Comparison of ENCODE assay signal across 8 cellular contexts in the genomic region with DNA sequence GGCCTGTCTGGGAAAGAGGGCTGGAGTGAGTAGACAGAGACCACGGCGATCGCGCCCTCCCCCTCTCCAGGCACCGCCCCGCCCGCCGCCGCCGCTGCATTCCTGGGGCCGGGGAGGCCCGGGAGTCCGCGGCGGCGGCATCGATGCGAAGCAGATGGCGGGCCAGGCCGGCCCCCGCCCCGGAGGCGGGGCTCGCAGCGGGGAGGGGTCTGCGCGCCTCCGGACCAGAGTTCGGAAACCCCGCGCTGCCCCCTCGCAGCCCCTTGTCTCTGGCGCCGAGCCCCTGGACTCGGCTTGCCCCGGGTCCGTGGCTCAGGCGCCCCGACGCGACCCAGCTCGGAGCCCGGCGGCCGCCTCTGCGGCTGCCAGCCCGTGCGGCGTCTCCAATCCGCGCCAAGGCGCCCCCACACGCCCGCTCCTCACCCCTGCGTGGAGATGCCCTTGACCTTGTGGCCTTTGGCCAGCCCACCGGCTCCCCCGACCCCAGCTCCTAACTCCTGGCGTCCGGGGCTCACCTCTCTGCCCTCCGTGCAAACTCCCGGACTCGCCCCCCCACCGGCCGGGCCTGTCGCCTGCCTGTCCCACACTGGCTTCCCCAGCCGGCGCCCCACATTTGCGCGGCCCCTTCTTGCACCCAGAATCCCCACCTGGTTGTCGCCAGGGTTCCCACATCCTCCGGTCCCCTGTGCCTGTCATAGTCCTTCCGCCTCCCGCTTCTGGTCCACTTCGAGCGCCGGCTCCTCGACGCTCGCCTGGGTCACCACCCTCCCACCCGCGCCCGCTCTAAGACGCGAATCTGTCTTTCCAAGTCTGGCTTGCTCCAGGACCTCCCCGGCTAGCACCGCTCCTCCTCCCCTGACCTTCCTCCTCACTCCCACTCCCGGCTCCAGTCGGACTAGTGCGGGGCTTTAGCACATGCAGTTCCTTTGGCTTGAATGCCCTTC. TPM values are rescaled to one million over a fixed set of nuclear protein-coding genes. Genes with fewer than 3 reads are reported as not detected.
DNase-seq lines count a peak whose midpoint lies in the region; ATAC-seq and TF ChIP-seq lines count a peak whose summit lies in the region.

No MANE protein-coding gene starts in this region.

- H3K4me3 Mint-ChIP-seq in endodermal cell: peak overlapping the region; percentile 83
- peak overlapping the region; percentile 76 to 93 (median 84) for H3K4me3 Mint-ChIP-seq in naive thymus-derived CD4-positive, alpha-beta T cell

- peak; percentile 64 for DNase-seq in ELR (ENCODE audit: low read depth)
- DNase-seq in PC-3: no peak
- peak; percentile 78 for DNase-seq in endodermal cell
- peak in 2 of 9 donors; percentile 17 to 40 for DNase-seq in naive thymus-derived CD4-positive, alpha-beta T cell

- H3K4me3 ChIP-seq in PC-3 (ENCODE audit: low read length) (peak overlapping the region; percentile 67), endodermal cell (ENCODE audit: low read length) (peak overlapping the region; percentile 96)
- H3K4me3 ChIP-seq in naive thymus-derived CD4-positive, alpha-beta T cell (ENCODE audit: low read length): peak overlapping the region; percentile 48

- H3K9ac ChIP-seq in PC-3 (ENCODE audit: low read length) (no peak overlapping the region), endodermal cell (ENCODE audit: extremely low read depth, low read length, poor library complexity, severe bottlenecking) (peak overlapping the region; percentile 84)

- intact Hi-C loops in PC-3 (cut with micrococcal nuclease): no loop called here
- intact Hi-C loops in naive thymus-derived CD4-positive, alpha-beta T cell (cut with micrococcal nuclease): loop anchor here in 1 of 2 donors (1.0 kb wide), 1 partner anchor 7 kb away; no protein-coding TSS in a partner anchor

- ATAC-seq in PC-3 (no peak), HG03280 (IDR thresholded peaks at IDR 0.05; ENCODE audit: unreplicated experiment) (no peak), HG03025 (IDR thresholded peaks at IDR 0.05; ENCODE audit: low FRiP score, unreplicated experiment) (no peak), GM19395 (IDR thresholded peaks at IDR 0.05; ENCODE audit: unreplicated experiment) (no peak), GM19324 (IDR thresholded peaks at IDR 0.05; ENCODE audit: low FRiP score, unreplicated experiment) (no peak)
- ATAC-seq in naive thymus-derived CD4-positive, alpha-beta T cell: peak; percentile 29

- 0 out of 2 replicates have a peak, but pooled peaks cover 4% of the 10 kb centered on the region for H3K4me1 ChIP-seq in PC-3 (ENCODE audit: insufficient read depth, low read length)
- H3K4me1 ChIP-seq in endodermal cell (ENCODE audit: control insufficient read depth, insufficient read depth, low read length): no peaks in the 10 kb centered on the region
- peaks cover 8 to 13% of the 10 kb centered on the region in 2 donors for H3K4me1 ChIP-seq in naive thymus-derived CD4-positive, alpha-beta T cell (ENCODE audit: control insufficient read depth in 2 of 2, insufficient read depth in 2 of 2, low read length in 2 of 2)

- H3K79me2 ChIP-seq in PC-3 (ENCODE audit: low read length): no peaks in the 10 kb centered on the region

- no peaks in the 10 kb centered on the region for H3K36me3 ChIP-seq in PC-3 (ENCODE audit: low read depth, low read length)
- no peaks in the 10 kb centered on the region for H3K36me3 ChIP-seq in endodermal cell (ENCODE audit: control insufficient read depth, insufficient read depth, low read length)
- H3K36me3 ChIP-seq in naive thymus-derived CD4-positive, alpha-beta T cell (ENCODE audit: control insufficient read depth in 2 of 3, insufficient read depth in 3 of 3, low read length in 3 of 3): peaks cover 0 to 8% (median 0%) of the 10 kb centered on the region in 3 experiments

- CTCF ChIA-PET in PC-3 (lab: Charles Lee): no interaction called here
- CTCF ChIA-PET in naive thymus-derived CD4-positive, alpha-beta T cell (lab: Charles Lee): interaction anchor here (0.6 kb wide), 1 partner anchor 49 kb away, joined by 3 read pairs; no protein-coding TSS in a partner anchor

- H3K27me3 Mint-ChIP-seq in endodermal cell (ENCODE audit: insufficient read depth): peaks cover 62% of the 10 kb centered on the region
- peaks cover 31 to 68% (median 40%) of the 10 kb centered on the region in 5 donors for H3K27me3 Mint-ChIP-seq in naive thymus-derived CD4-positive, alpha-beta T cell

- H3K36me3 Mint-ChIP-seq in endodermal cell (ENCODE audit: low read depth): no peaks in the 10 kb centered on the region
- H3K36me3 Mint-ChIP-seq in naive thymus-derived CD4-positive, alpha-beta T cell: peaks cover 0 to 11% (median 3%) of the 10 kb centered on the region in 5 donors

- H3K9me3 ChIP-seq in PC-3 (ENCODE audit: low read length) (no peaks in the 10 kb centered on the region), endodermal cell (ENCODE audit: control insufficient read depth, low read length) (no peaks in the 10 kb centered on the region)
- H3K9me3 ChIP-seq in naive thymus-derived CD4-positive, alpha-beta T cell (ENCODE audit: control insufficient read depth in 2 of 3, low read length in 3 of 3): no peaks in the 10 kb centered on the region

- no peak for TF ChIP-seq CTCF in PC-3 (conservative IDR thresholded peaks at IDR 0.05; ENCODE audit: low read depth, low read length)
- TF ChIP-seq CTCF in endodermal cell (conservative IDR thresholded peaks at IDR 0.05): no peak

- no peaks in the 10 kb centered on the region for H4K20me1 ChIP-seq in PC-3 (ENCODE audit: low read length)

- H2AFZ ChIP-seq in PC-3 (ENCODE audit: low read length): peak overlapping the region; percentile 81

- no TSS peak for BruUV-seq in PC-3 (replicated peaks; lab: Mats Ljungman, UMichigan)

- H3K9me2 ChIP-seq in PC-3 (replicated peaks; ENCODE audit: low read length): no peaks in the 10 kb centered on the region

- peaks cover 17% of the 10 kb centered on the region for H3K4me1 Mint-ChIP-seq in endodermal cell
- peaks cover 6 to 17% (median 12%) of the 10 kb centered on the region in 7 donors for H3K4me1 Mint-ChIP-seq in naive thymus-derived CD4-positive, alpha-beta T cell

- H3K27me3 ChIP-seq in PC-3 (ENCODE audit: low read length) (peaks cover 4% of the 10 kb centered on the region; the same call in 1 of the 2 replicates), endodermal cell (ENCODE audit: control insufficient read depth, insufficient read depth, low read length, poor library complexity, severe bottlenecking) (peaks cover 49% of the 10 kb centered on the region)
- peaks cover 3 to 23% of the 10 kb centered on the region in 2 donors for H3K27me3 ChIP-seq in naive thymus-derived CD4-positive, alpha-beta T cell (ENCODE audit: control insufficient read depth in 2 of 2, insufficient read depth in 2 of 2, low read length in 2 of 2)

- H3F3A ChIP-seq in PC-3 (ENCODE audit: low read length, unreplicated experiment): no peaks in the 10 kb centered on the region

- POLR2A ChIA-PET in PC-3 (lab: Charles Lee; ENCODE audit: unreplicated experiment): no interaction called here
- POLR2A ChIA-PET in naive thymus-derived CD4-positive, alpha-beta T cell (lab: Charles Lee): interaction anchor here (0.6 kb wide), 1 partner anchor 37 kb away, joined by 5 read pairs; no protein-coding TSS in a partner anchor

- H3K27ac Mint-ChIP-seq in endodermal cell: peak overlapping the region; percentile 84
- peak overlapping the region in 1 of 9 donors; percentile 66 for H3K27ac Mint-ChIP-seq in naive thymus-derived CD4-positive, alpha-beta T cell

- WGBS in endodermal cell (ENCODE audit: insufficient coverage in 1 of 2, insufficient read length in 1 of 2), 2 experiments: 1 to 2% methylated on average over 34 to 89 of the region's 89 CpGs

- H3K9me3 Mint-ChIP-seq in endodermal cell: no peaks in the 10 kb centered on the region
- H3K9me3 Mint-ChIP-seq in naive thymus-derived CD4-positive, alpha-beta T cell: peaks cover 0 to 2% (median 0%) of the 10 kb centered on the region in 11 donors

- H3K27ac ChIP-seq in PC-3 (ENCODE audit: low read length) (no peak overlapping the region), endodermal cell (ENCODE audit: low read depth, low read length) (no peak overlapping the region)
- H3K27ac ChIP-seq in naive thymus-derived CD4-positive, alpha-beta T cell (ENCODE audit: low read depth, low read length): no peak overlapping the region

- peak overlapping the region; percentile 91 for H3K4me2 ChIP-seq in PC-3 (ENCODE audit: low read length)

RNA-seq across cellular contexts. Expression of a gene that starts 1.0 kb away (rescaled TPM):
- 2.7 and 5.4 TPM in 2 replicates for total RNA-seq in PC-3 (2014; rRNA removed)
- 10 to 100 TPM; 19.8 to 20.3 TPM for total RNA-seq in endodermal cell
- polyA plus RNA-seq in endodermal cell (2013, experiment 1 of 2): 11.9 TPM
- polyA plus RNA-seq in endodermal cell (2013, experiment 2 of 2): 12.5 TPM
- total RNA-seq in naive thymus-derived CD4-positive, alpha-beta T cell: 1 to 10 TPM in 4 of 5 experiments, under 1 TPM in 1; 0.70 to 2.6 (median 2.2) TPM
- polyA plus RNA-seq in naive thymus-derived CD4-positive, alpha-beta T cell: under 1 TPM; 0.21 to 0.35 TPM

RNA-seq across cellular contexts. Expression of a gene that starts 42.6 kb away (rescaled TPM):
- 11.1 and 18.5 TPM in 2 replicates for total RNA-seq in PC-3 (2014; rRNA removed)
- 10 to 100 TPM; 36.9 to 41.7 TPM for total RNA-seq in endodermal cell
- 31.7 TPM for polyA plus RNA-seq in endodermal cell (2013, experiment 1 of 2)
- polyA plus RNA-seq in endodermal cell (2013, experiment 2 of 2): 28.7 TPM
- total RNA-seq in naive thymus-derived CD4-positive, alpha-beta T cell: 10 to 100 TPM in 3 of 5 experiments, 1 to 10 TPM in 2; 6.1 to 18.2 (median 12.9) TPM
- 10 to 100 TPM in 1 of 2 donors, 1 to 10 TPM in 1; 5.3 to 14.0 TPM for polyA plus RNA-seq in naive thymus-derived CD4-positive, alpha-beta T cell

RNA-seq across cellular contexts. Expression of a gene that starts 59.0 kb away (rescaled TPM):
- total RNA-seq in PC-3 (2014; rRNA removed): 14.8 TPM in 2 replicates
- total RNA-seq in endodermal cell: 10 to 100 TPM; 26.5 to 32.8 TPM
- 23.7 TPM for polyA plus RNA-seq in endodermal cell (2013, experiment 1 of 2)
- 23.3 TPM for polyA plus RNA-seq in endodermal cell (2013, experiment 2 of 2)
- total RNA-seq in naive thymus-derived CD4-positive, alpha-beta T cell: 10 to 100 TPM; 31.1 to 71.3 (median 42.0) TPM
- 10 to 100 TPM; 20.6 to 26.2 TPM for polyA plus RNA-seq in naive thymus-derived CD4-positive, alpha-beta T cell
